ENCODE assay signal across 18 cellular contexts in genomic region chr2:96751800-96752199, GRCh38.
"Had no signal": no experiment of that assay in that cellular context is flagged by ENCODE, and none has a peak within 500 bp of the region (broad histone marks: within the 10 kb centered on the region; RNA-seq: fewer than 3 reads in every experiment).

No MANE protein-coding gene starts in this region.

- DNase-seq: Kasumi-1, NCI-H1092, NCI-H1436, NCI-H187, NCI-H2029 treated with DMSO at 0.1 percent for 48 hours, NCI-H2227 treated with DMSO at 0.1 percent for 48 hours, NCI-H524, NCI-H526 treated with DMSO at 0.1 percent for 48 hours, NCI-H774, Right ventricle myocardium superior, RPMI8226, SIG-M5, SK-N-SH, SW 1271, T-cell had no signal

- H3K4me2 ChIP-seq: KMS-11, SK-N-SH had no signal

- ATAC-seq: K562, T-cell had no signal

- H3K4me3 ChIP-seq: K562 had no signal

- H3K9me2 ChIP-seq: SK-N-SH had no signal

- H3K27ac ChIP-seq: KMS-11 had no signal

- FAIRE-seq: K562, RCC 7860 had no signal

- H3K9me3 ChIP-seq: SK-N-SH had no signal

- H3K9ac ChIP-seq: KMS-11, SK-N-SH had no signal
